In the genomic region with DNA sequence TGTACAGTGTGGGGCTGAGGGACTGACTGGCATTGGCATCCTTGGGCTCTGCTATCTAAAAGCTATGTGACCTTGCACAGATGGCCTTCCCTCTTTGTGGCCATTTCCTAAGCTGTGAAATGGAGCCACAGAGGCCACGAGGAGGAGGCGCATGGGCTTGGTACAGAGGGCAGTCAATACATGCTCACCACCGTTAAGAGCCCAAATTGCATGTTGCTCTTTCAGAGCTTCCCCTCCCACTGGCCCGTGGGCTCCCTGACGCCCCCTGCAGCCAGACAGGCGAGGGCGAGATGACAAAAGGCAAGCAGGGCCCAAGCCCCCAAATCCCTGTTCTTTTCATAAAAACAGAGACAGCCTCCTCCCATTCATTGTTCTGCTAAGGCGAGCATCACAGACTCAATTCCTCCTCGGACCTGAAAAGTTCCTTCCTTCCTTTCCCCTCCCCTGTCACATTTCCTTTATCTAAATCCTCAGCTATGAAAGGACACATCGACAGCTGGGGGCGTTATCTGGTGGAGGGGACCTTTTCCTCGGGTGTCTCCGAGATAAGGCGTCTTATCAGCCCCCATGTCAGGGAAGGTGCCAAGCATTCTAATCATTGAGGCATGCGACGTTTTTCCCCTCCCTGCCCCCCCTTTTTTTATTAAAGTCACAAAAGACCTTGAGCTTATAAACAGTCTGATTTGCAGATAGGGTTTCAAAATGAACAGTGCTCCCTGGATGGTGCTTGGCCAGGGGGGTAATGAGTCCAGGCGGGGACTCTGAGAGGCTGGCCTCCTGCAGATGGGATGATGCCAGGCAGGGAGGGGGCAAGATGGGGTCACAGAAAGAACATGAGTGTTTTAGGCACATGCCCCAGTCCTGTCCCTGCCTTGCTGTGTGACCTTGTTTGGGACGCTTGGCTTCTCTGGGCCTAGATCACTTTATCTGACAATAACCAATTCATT, we compare ENCODE assay signal across 11 cellular contexts. TPM values are rescaled to one million over a fixed set of nuclear protein-coding genes. Genes with fewer than 3 reads are reported as not detected.
A peak's percentile ranks its signal among the peaks of the same experiment; 100 is the strongest.
DNase-seq lines count a peak whose midpoint lies in the region; ATAC-seq and TF ChIP-seq lines count a peak whose summit lies in the region.
"Had no signal": no experiment of that assay in that cellular context is flagged by ENCODE, and none has a peak within 500 bp of the region (broad histone marks: within the 10 kb centered on the region; RNA-seq: fewer than 3 reads in every experiment).

No MANE protein-coding gene starts in this region.

- H3K4me1 ChIP-seq in RWPE2 (ENCODE audit: insufficient read depth, poor library complexity, severe bottlenecking) (no peaks in the 10 kb centered on the region), tibial artery (no peaks in the 10 kb centered on the region)

- H3K27ac Mint-ChIP-seq in activated naive CD4-positive, alpha-beta T cell treated with anti-CD3 and anti-CD28 coated beads, Interleukin-2, amount 10 ng/mL, durations not matched to agents 7 days and 5 days, result no peak overlapping the region

- no peaks in the 10 kb centered on the region for H3K36me3 Mint-ChIP-seq in activated naive CD4-positive, alpha-beta T cell treated with anti-CD3 and anti-CD28 coated beads, Interleukin-2, amount 10 ng/mL, durations not matched to agents 7 days and 5 days

- DNase-seq in activated naive CD4-positive, alpha-beta T cell treated with anti-CD3 and anti-CD28 coated beads, Interleukin-2, amount 10 ng/mL, durations not matched to agents 7 days and 5 days, result peak; percentile 20
- DNase-seq in activated naive CD4-positive, alpha-beta T cell (lab: John Stamatoyannopoulos, UW), result no peak
- DNase-seq in RWPE2 (ENCODE audit: low spot score) (peak; percentile 23), left cardiac atrium (peak; percentile 18), tibial artery (peak; percentile 10 to 41), kidney tubule cell (ENCODE audit: low spot score) (no peak), NCI-H446 (lab: John Stamatoyannopoulos, UW) (no peak)
- DNase-seq: activated T-cell treated with anti-CD3 and anti-CD28 coated beads, Interleukin-2, amount 50 U/mL, for 48 hours had no signal

- H3K27me3 Mint-ChIP-seq in activated naive CD4-positive, alpha-beta T cell treated with anti-CD3 and anti-CD28 coated beads, Interleukin-2, amount 10 ng/mL, durations not matched to agents 7 days and 5 days, result peaks cover 41% of the 10 kb centered on the region

- intact Hi-C loops in left cardiac atrium (cut with DNase I), result no loop called here
- intact Hi-C loops in tibial artery (cut with DNase I; ENCODE audit: low total_unique reads), result no loop called here

- no peak for ATAC-seq in RWPE2 (ENCODE audit: low read depth)
- peak in 1 of 2 donors; percentile 10 for ATAC-seq in left cardiac atrium
- no peak for ATAC-seq in GM19328 (IDR thresholded peaks at IDR 0.05; ENCODE audit: unreplicated experiment)
- ATAC-seq: esophagus mucosa had no signal

- H3K9me3 Mint-ChIP-seq in activated naive CD4-positive, alpha-beta T cell treated with anti-CD3 and anti-CD28 coated beads, Interleukin-2, amount 10 ng/mL, durations not matched to agents 7 days and 5 days, result no peaks in the 10 kb centered on the region
- H3K9me3 Mint-ChIP-seq: CD8-positive, alpha-beta memory T cell had no signal

- no peaks in the 10 kb centered on the region for H3K4me1 Mint-ChIP-seq in activated naive CD4-positive, alpha-beta T cell treated with anti-CD3 and anti-CD28 coated beads, Interleukin-2, amount 10 ng/mL, durations not matched to agents 7 days and 5 days
- H3K4me1 Mint-ChIP-seq: CD8-positive, alpha-beta memory T cell had no signal

- H3K9me3 ChIP-seq in RWPE2 (ENCODE audit: severe bottlenecking), result no peaks in the 10 kb centered on the region
- no peaks in the 10 kb centered on the region for H3K9me3 ChIP-seq in tibial artery

- TF ChIP-seq CTCF in RWPE2 (IDR thresholded peaks at IDR 0.05; ENCODE audit: poor library complexity, severe bottlenecking) (no peak), tibial artery (IDR thresholded peaks at IDR 0.05) (no peak)

- CTCF ChIA-PET in activated naive CD4-positive, alpha-beta T cell treated with anti-CD3 and anti-CD28 coated beads, Interleukin-2, amount 10 ng/mL, durations not matched to agents 7 days and 5 days (lab: Charles Lee), result interaction anchor here (0.6 kb wide), 1 partner anchor 60 kb away, joined by 3 read pairs; no protein-coding TSS in a partner anchor

- H3K4me3 Mint-ChIP-seq in activated naive CD4-positive, alpha-beta T cell treated with anti-CD3 and anti-CD28 coated beads, Interleukin-2, amount 10 ng/mL, durations not matched to agents 7 days and 5 days, result no peak overlapping the region
- H3K4me3 Mint-ChIP-seq: CD8-positive, alpha-beta memory T cell had no signal

- H3K27me3 ChIP-seq in RWPE2 (ENCODE audit: insufficient read depth, poor library complexity, severe bottlenecking), result no peaks in the 10 kb centered on the region
- H3K27me3 ChIP-seq in tibial artery, result peaks cover 0 to 61% of the 10 kb centered on the region in 2 donors

- H3K27ac ChIP-seq in RWPE2 (ENCODE audit: poor library complexity, severe bottlenecking) (no peak overlapping the region), tibial artery (no peak overlapping the region)

- H3K4me3 ChIP-seq in RWPE2 (ENCODE audit: severe bottlenecking) (no peak overlapping the region), tibial artery (no peak overlapping the region)

- H3K36me3 ChIP-seq in RWPE2 (ENCODE audit: low read depth) (no peaks in the 10 kb centered on the region), tibial artery (no peaks in the 10 kb centered on the region)

RNA-seq across cellular contexts. Expression of a gene that starts 26.4 kb away (rescaled TPM):
- 10 to 100 TPM; 14.5 to 21.8 TPM for total RNA-seq in left cardiac atrium

Comparison
In these comparisons a context has a peak if more than half of its experiments do, and no peak if none do; other contexts are left out.
1. DNase-seq: peak in activated naive CD4-positive, alpha-beta T cell treated with anti-CD3 and anti-CD28 coated beads, Interleukin-2, amount 10 ng/mL, durations not matched to agents 7 days and 5 days (single experiment), RWPE2 (single experiment), left cardiac atrium (single experiment) and tibial artery (2 of 2); none in activated naive CD4-positive, alpha-beta T cell (0 of 4), kidney tubule cell (single experiment) and NCI-H446 (0 of 2).